ENCODE assay signal across 8 cellular contexts in genomic region chr13:30464496-30465351, GRCh38. TPM values are rescaled to one million over a fixed set of nuclear protein-coding genes. Genes with fewer than 3 reads are reported as not detected.
DNase-seq lines count a peak whose midpoint lies in the region; ATAC-seq lines count a peak whose summit lies in the region.

No MANE protein-coding gene starts in this region.

- peak overlapping the region; percentile 95 for H3K4me3 Mint-ChIP-seq in activated T-helper 17 cell treated with anti-CD3 and anti-CD28 coated beads, Interleukin-2, amount 50 U/mL, for 72 hours
- H3K4me3 Mint-ChIP-seq in natural killer cell treated with Interleukin-12 subunit alpha and Interleukin-12 subunit beta and Interleukin-15 and Interleukin-18, amount 100 ng/mL, for 72 hours, result peak overlapping the region; percentile 86

- H3K27ac Mint-ChIP-seq in activated T-helper 17 cell treated with anti-CD3 and anti-CD28 coated beads, Interleukin-2, amount 50 U/mL, for 72 hours, result peak overlapping the region; percentile 96
- H3K27ac Mint-ChIP-seq in natural killer cell treated with Interleukin-12 subunit alpha and Interleukin-12 subunit beta and Interleukin-15 and Interleukin-18, amount 100 ng/mL, for 72 hours, result peak overlapping the region; percentile 92 to 98

- H3K9me3 Mint-ChIP-seq in activated T-helper 17 cell treated with anti-CD3 and anti-CD28 coated beads, Interleukin-2, amount 50 U/mL, for 72 hours, result no peaks in the 10 kb centered on the region
- H3K9me3 Mint-ChIP-seq in natural killer cell treated with Interleukin-12 subunit alpha and Interleukin-12 subunit beta and Interleukin-15 and Interleukin-18, amount 100 ng/mL, for 72 hours, result no peaks in the 10 kb centered on the region

- no peaks in the 10 kb centered on the region for H3K27me3 Mint-ChIP-seq in activated T-helper 17 cell treated with anti-CD3 and anti-CD28 coated beads, Interleukin-2, amount 50 U/mL, for 72 hours
- H3K27me3 Mint-ChIP-seq in natural killer cell treated with Interleukin-12 subunit alpha and Interleukin-12 subunit beta and Interleukin-15 and Interleukin-18, amount 100 ng/mL, for 72 hours, result no peaks in the 10 kb centered on the region

- peaks cover 16% of the 10 kb centered on the region for H3K4me1 Mint-ChIP-seq in activated T-helper 17 cell treated with anti-CD3 and anti-CD28 coated beads, Interleukin-2, amount 50 U/mL, for 72 hours
- H3K4me1 Mint-ChIP-seq in natural killer cell treated with Interleukin-12 subunit alpha and Interleukin-12 subunit beta and Interleukin-15 and Interleukin-18, amount 100 ng/mL, for 72 hours (ENCODE audit: low read depth in 2 of 2), result peaks cover 18 to 37% of the 10 kb centered on the region in 2 donors

- DNase-seq in CD1c-positive myeloid dendritic cell (ENCODE audit: extremely low spot score) (peak; percentile 89), OCI-M1 (lab: John Stamatoyannopoulos, UW) (peak; percentile 63), fibroblast of peridontal ligament (ENCODE audit: extremely low read depth) (peak; percentile 82)
- peak; percentile 77 for DNase-seq in natural killer cell treated with Interleukin-12 subunit alpha and Interleukin-12 subunit beta and Interleukin-15 and Interleukin-18, amount 100 ng/mL, for 72 hours (ENCODE audit: low spot score)
- peak; percentile 79 for DNase-seq in stimulated activated naive CD8-positive, alpha-beta T cell treated with anti-CD3 and anti-CD28 coated beads, Interleukin-15, Interleukin-2, amounts not matched to agents 100 U/mL and 50 U/mL, for 24 hours

- peaks cover 47% of the 10 kb centered on the region for H3K36me3 Mint-ChIP-seq in activated T-helper 17 cell treated with anti-CD3 and anti-CD28 coated beads, Interleukin-2, amount 50 U/mL, for 72 hours (ENCODE audit: low read depth)
- peaks cover 23% of the 10 kb centered on the region for H3K36me3 Mint-ChIP-seq in natural killer cell treated with Interleukin-12 subunit alpha and Interleukin-12 subunit beta and Interleukin-15 and Interleukin-18, amount 100 ng/mL, for 72 hours

- ATAC-seq in GM19372 (IDR thresholded peaks at IDR 0.05; ENCODE audit: low read depth, unreplicated experiment) (peak; percentile 31), HG03565 (IDR thresholded peaks at IDR 0.05; ENCODE audit: unreplicated experiment) (peak; percentile 10)
- ATAC-seq in activated T-helper 17 cell treated with anti-CD3 and anti-CD28 coated beads, Interleukin-2, amount 50 U/mL, for 72 hours (replicated peaks), result peak; percentile 24
- peak; percentile 64 to 75 for ATAC-seq in natural killer cell treated with Interleukin-12 subunit alpha and Interleukin-12 subunit beta and Interleukin-15 and Interleukin-18, amount 100 ng/mL, for 72 hours
- ATAC-seq in stimulated activated naive CD8-positive, alpha-beta T cell treated with anti-CD3 and anti-CD28 coated beads, Interleukin-15, Interleukin-2, amounts not matched to agents 100 U/mL and 50 U/mL, for 24 hours, result peak; percentile 48

RNA-seq across cellular contexts. Expression of gene HMGB1, which starts 1.0 kb away (rescaled TPM):
- 100 to 1,000 TPM; 232 to 499 TPM for total RNA-seq in activated T-helper 17 cell treated with anti-CD3 and anti-CD28 coated beads, Interleukin-2, amount 50 U/mL, for 72 hours
- total RNA-seq in natural killer cell treated with Interleukin-12 subunit alpha and Interleukin-12 subunit beta and Interleukin-15 and Interleukin-18, amount 100 ng/mL, for 72 hours, result 100 to 1,000 TPM; 302 to 423 TPM

RNA-seq across cellular contexts. Expression of gene UBE2L5, which starts 42.4 kb away (rescaled TPM):
- not detected for total RNA-seq in activated T-helper 17 cell treated with anti-CD3 and anti-CD28 coated beads, Interleukin-2, amount 50 U/mL, for 72 hours
- total RNA-seq in natural killer cell treated with Interleukin-12 subunit alpha and Interleukin-12 subunit beta and Interleukin-15 and Interleukin-18, amount 100 ng/mL, for 72 hours, result not detected

Comparison
In these comparisons a context has a peak if more than half of its experiments do, and no peak if none do; other contexts are left out.
1. Peak in every context shown above with its lines: DNase-seq and ATAC-seq.
2. ATAC-seq: peak in every context shown above with its lines; median percentile 70 in natural killer cell treated with Interleukin-12 subunit alpha and Interleukin-12 subunit beta and Interleukin-15 and Interleukin-18, amount 100 ng/mL, for 72 hours; 48 in stimulated activated naive CD8-positive, alpha-beta T cell treated with anti-CD3 and anti-CD28 coated beads, Interleukin-15, Interleukin-2, amounts not matched to agents 100 U/mL and 50 U/mL, for 24 hours; 31 in GM19372; 24 in activated T-helper 17 cell treated with anti-CD3 and anti-CD28 coated beads, Interleukin-2, amount 50 U/mL, for 72 hours; 10 in HG03565.